7 cellular contexts compared by ENCODE assay signal in genomic region chr6:10721850-10722569, GRCh38. TPM values are rescaled to one million over a fixed set of nuclear protein-coding genes. Genes with fewer than 3 reads are reported as not detected.
DNase-seq lines count a peak whose midpoint lies in the region; ATAC-seq lines count a peak whose summit lies in the region.

No MANE protein-coding gene starts in this region.

- no peak for ATAC-seq in activated T-cell treated with anti-CD3 and anti-CD28 coated beads, Interleukin-2, amount 50 U/mL, for 72 hours (replicated peaks in 1 of 2)
- no peak for ATAC-seq in stimulated activated memory B cell treated with anti-CD40 and anti-IgM and Interleukin-4, amounts not matched to agents 10 μg/mL and 1 μg/mL and 100 μg/mL, for 72 hours

- DNase-seq in HAP-1 (ENCODE audit: low spot score in 2 of 2) (no peak), NCI-H2081 treated with DMSO at 0.1 percent for 48 hours (lab: John Stamatoyannopoulos, UW) (no peak), midbrain (lab: John Stamatoyannopoulos, UW) (no peak), NOMO-1 treated with DMSO at 0.1 percent for 48 hours (lab: John Stamatoyannopoulos, UW; ENCODE audit: unreplicated experiment) (no peak)
- DNase-seq in activated T-cell treated with anti-CD3 and anti-CD28 coated beads, Interleukin-2, amount 50 U/mL, for 72 hours, result no peak

- H3K27ac Mint-ChIP-seq in activated T-cell treated with anti-CD3 and anti-CD28 coated beads, Interleukin-2, amount 50 U/mL, for 72 hours, result peak overlapping the region; percentile 90
- peak overlapping the region; percentile 93 for H3K27ac Mint-ChIP-seq in stimulated activated memory B cell treated with anti-CD40 and anti-IgM and Interleukin-4, amounts not matched to agents 10 μg/mL and 1 μg/mL and 100 μg/mL, for 72 hours

- no peaks in the 10 kb centered on the region for H3K27me3 Mint-ChIP-seq in activated T-cell treated with anti-CD3 and anti-CD28 coated beads, Interleukin-2, amount 50 U/mL, for 72 hours (ENCODE audit: low read depth)
- no peaks in the 10 kb centered on the region for H3K27me3 Mint-ChIP-seq in stimulated activated memory B cell treated with anti-CD40 and anti-IgM and Interleukin-4, amounts not matched to agents 10 μg/mL and 1 μg/mL and 100 μg/mL, for 72 hours

- peaks cover 38% of the 10 kb centered on the region for H3K4me1 Mint-ChIP-seq in activated T-cell treated with anti-CD3 and anti-CD28 coated beads, Interleukin-2, amount 50 U/mL, for 72 hours (ENCODE audit: low read depth)
- H3K4me1 Mint-ChIP-seq in stimulated activated memory B cell treated with anti-CD40 and anti-IgM and Interleukin-4, amounts not matched to agents 10 μg/mL and 1 μg/mL and 100 μg/mL, for 72 hours, result peaks cover 38% of the 10 kb centered on the region

- in situ Hi-C loops in HAP-1 (cut with MboI; ENCODE audit: low sequenced_read_pairs), result no loop called here

- peaks cover 8% of the 10 kb centered on the region for H3K36me3 ChIP-seq in HAP-1 (replicated peaks)

- peaks cover 14% of the 10 kb centered on the region for H3K9me3 ChIP-seq in HAP-1

- peak overlapping the region; percentile 48 for H3K4me3 ChIP-seq in HAP-1
- H3K4me3 ChIP-seq in iPS-11a (ENCODE audit: low read depth, low read length), result peak overlapping the region; percentile 36

- H3K4me3 Mint-ChIP-seq in activated T-cell treated with anti-CD3 and anti-CD28 coated beads, Interleukin-2, amount 50 U/mL, for 72 hours, result peak overlapping the region; percentile 94 to 96
- peak overlapping the region; percentile 96 for H3K4me3 Mint-ChIP-seq in stimulated activated memory B cell treated with anti-CD40 and anti-IgM and Interleukin-4, amounts not matched to agents 10 μg/mL and 1 μg/mL and 100 μg/mL, for 72 hours

- no peaks in the 10 kb centered on the region for H3K27me3 ChIP-seq in HAP-1 (ENCODE audit: low read depth)

- peaks cover 3 to 5% of the 10 kb centered on the region in 2 donors for H3K9me3 Mint-ChIP-seq in activated T-cell treated with anti-CD3 and anti-CD28 coated beads, Interleukin-2, amount 50 U/mL, for 72 hours
- no peaks in the 10 kb centered on the region for H3K9me3 Mint-ChIP-seq in stimulated activated memory B cell treated with anti-CD40 and anti-IgM and Interleukin-4, amounts not matched to agents 10 μg/mL and 1 μg/mL and 100 μg/mL, for 72 hours

- H3K4me1 ChIP-seq in HAP-1, result peaks cover 21% of the 10 kb centered on the region

- H3K36me3 Mint-ChIP-seq in activated T-cell treated with anti-CD3 and anti-CD28 coated beads, Interleukin-2, amount 50 U/mL, for 72 hours (ENCODE audit: insufficient read depth in 2 of 2), result peaks cover 5 to 17% of the 10 kb centered on the region in 2 donors
- H3K36me3 Mint-ChIP-seq in stimulated activated memory B cell treated with anti-CD40 and anti-IgM and Interleukin-4, amounts not matched to agents 10 μg/mL and 1 μg/mL and 100 μg/mL, for 72 hours, result peaks cover 10% of the 10 kb centered on the region

RNA-seq across cellular contexts. Expression of gene TMEM14C, which starts 0.9 kb away (rescaled TPM):
- 10 to 100 TPM; 74.9 to 76.6 TPM for total RNA-seq in activated T-cell treated with anti-CD3 and anti-CD28 coated beads, Interleukin-2, amount 50 U/mL, for 72 hours

RNA-seq across cellular contexts. Expression of gene TMEM14B, which starts 25.6 kb away (rescaled TPM):
- 10 to 100 TPM; 77.4 to 78.3 TPM for total RNA-seq in activated T-cell treated with anti-CD3 and anti-CD28 coated beads, Interleukin-2, amount 50 U/mL, for 72 hours

RNA-seq across cellular contexts. Expression of gene PAK1IP1, which starts 27.2 kb away (rescaled TPM):
- total RNA-seq in activated T-cell treated with anti-CD3 and anti-CD28 coated beads, Interleukin-2, amount 50 U/mL, for 72 hours, result 10 to 100 TPM; 21.1 to 21.7 TPM

RNA-seq across cellular contexts. Expression of gene C6orf52, which starts 27.6 kb away (rescaled TPM):
- 1 to 10 TPM; 2.7 to 4.4 TPM for total RNA-seq in activated T-cell treated with anti-CD3 and anti-CD28 coated beads, Interleukin-2, amount 50 U/mL, for 72 hours
